ENCODE assay signal across 8 cellular contexts in the genomic region with DNA sequence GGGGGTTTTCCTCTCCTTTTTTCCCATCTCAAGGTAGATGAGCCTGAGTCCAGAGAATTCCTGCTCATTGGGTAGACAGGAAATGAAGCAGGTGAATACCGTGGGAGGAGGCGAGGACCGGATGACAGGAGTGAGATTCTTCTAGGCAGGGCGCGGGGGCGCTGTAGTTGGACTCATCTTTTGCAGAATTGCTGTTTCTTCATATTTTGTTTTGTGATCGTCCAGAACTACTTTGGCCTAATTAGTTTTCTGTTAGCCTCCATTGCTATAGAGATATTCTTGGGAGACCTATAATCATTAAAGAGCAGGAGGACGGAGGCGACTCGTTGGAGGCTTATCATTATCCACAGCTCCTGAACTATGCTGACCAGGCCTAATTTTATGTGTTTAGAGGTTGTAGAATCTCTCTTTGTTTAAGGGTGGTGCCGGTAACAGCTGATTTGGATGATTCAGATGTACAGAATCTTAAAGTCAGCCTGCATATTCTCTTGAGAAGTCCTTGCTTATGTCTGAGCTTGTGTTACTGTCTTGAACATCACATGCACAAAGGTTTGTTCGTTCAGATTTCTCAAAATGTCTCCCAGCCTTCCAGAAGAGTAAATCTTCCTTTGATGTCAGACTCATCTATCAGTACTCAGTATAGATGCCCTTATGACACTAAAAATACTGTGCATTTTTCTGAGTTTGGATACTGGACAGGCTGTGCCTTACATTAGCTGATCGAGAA. TPM values are rescaled to one million over a fixed set of nuclear protein-coding genes. Genes with fewer than 3 reads are reported as not detected.
A peak's percentile ranks its signal among the peaks of the same experiment; 100 is the strongest.
DNase-seq lines count a peak whose midpoint lies in the region; ATAC-seq and TF ChIP-seq lines count a peak whose summit lies in the region.

No MANE protein-coding gene starts in this region.

- no peaks in the 10 kb centered on the region for H3K27me3 ChIP-seq in A673 (replicated peaks; ENCODE audit: insufficient read depth, low read depth, low read length, poor library complexity)
- no peaks in the 10 kb centered on the region for H3K27me3 ChIP-seq in cardiac muscle cell
- H3K27me3 ChIP-seq in neutrophil = no peaks in the 10 kb centered on the region

- BruUV-seq in A673 (replicated peaks; lab: Mats Ljungman, UMichigan) = no TSS peak

- CTCF ChIA-PET in A673 (lab: Charles Lee) = no interaction called here

- peaks cover 4% of the 10 kb centered on the region for H3K36me3 ChIP-seq in A673 (ENCODE audit: insufficient read depth, low read length, poor library complexity, severe bottlenecking)
- H3K36me3 ChIP-seq in cardiac muscle cell = no peaks in the 10 kb centered on the region
- H3K36me3 ChIP-seq in neutrophil = peaks cover 38% of the 10 kb centered on the region

- H3K9me3 ChIP-seq in A673 (ENCODE audit: low read depth, low read length, poor library complexity, severe bottlenecking) = no peaks in the 10 kb centered on the region
- no peaks in the 10 kb centered on the region for H3K9me3 ChIP-seq in cardiac muscle cell (ENCODE audit: low read depth)
- H3K9me3 ChIP-seq in neutrophil = no peaks in the 10 kb centered on the region

- H3K4me3 ChIP-seq in A673 (ENCODE audit: low read depth, low read length, poor library complexity, severe bottlenecking) = peak overlapping the region; percentile 59
- peak overlapping the region; percentile 37 for H3K4me3 ChIP-seq in cardiac muscle cell
- peak overlapping the region; percentile 87 to 90 for H3K4me3 ChIP-seq in neutrophil (ENCODE audit: low read depth in 1 of 2, low read length in 1 of 2)

- H3K4me3 Mint-ChIP-seq in activated naive CD8-positive, alpha-beta T cell treated with anti-CD3 and anti-CD28 coated beads, Interleukin-2, amount 50 U/mL, for 24 hours = peak overlapping the region; percentile 88

- ATAC-seq in activated naive CD8-positive, alpha-beta T cell treated with anti-CD3 and anti-CD28 coated beads, Interleukin-2, amount 50 U/mL, for 24 hours = no peak
- ATAC-seq in HG02884 (IDR thresholded peaks at IDR 0.05; ENCODE audit: unreplicated experiment) = no peak
- ATAC-seq in GM19455 (IDR thresholded peaks at IDR 0.05; ENCODE audit: unreplicated experiment) = no peak

- POLR2A ChIA-PET in A673 (lab: Charles Lee; ENCODE audit: low non-redundant PET) = interaction anchor here (0.6 kb wide), 1 partner anchor 1546 kb away, joined by 10 read pairs; no protein-coding TSS in a partner anchor

- H3K27ac Mint-ChIP-seq in activated naive CD8-positive, alpha-beta T cell treated with anti-CD3 and anti-CD28 coated beads, Interleukin-2, amount 50 U/mL, for 24 hours = peak overlapping the region; percentile 91

- H3K9me3 Mint-ChIP-seq in activated naive CD8-positive, alpha-beta T cell treated with anti-CD3 and anti-CD28 coated beads, Interleukin-2, amount 50 U/mL, for 24 hours = no peaks in the 10 kb centered on the region

- peaks cover 48% of the 10 kb centered on the region for H3K4me1 Mint-ChIP-seq in activated naive CD8-positive, alpha-beta T cell treated with anti-CD3 and anti-CD28 coated beads, Interleukin-2, amount 50 U/mL, for 24 hours

- H3K4me1 ChIP-seq in A673 (ENCODE audit: insufficient read depth, low read length, poor library complexity, severe bottlenecking) (peaks cover 17% of the 10 kb centered on the region), cardiac muscle cell (ENCODE audit: low read depth) (peaks cover 9% of the 10 kb centered on the region), neutrophil (ENCODE audit: control insufficient read depth in 1 of 2, insufficient read depth in 1 of 2, low read depth in 1 of 2, low read length in 1 of 2) (peaks cover 60 to 61% of the 10 kb centered on the region in 2 experiments)

- H3K36me3 Mint-ChIP-seq in activated naive CD8-positive, alpha-beta T cell treated with anti-CD3 and anti-CD28 coated beads, Interleukin-2, amount 50 U/mL, for 24 hours (ENCODE audit: low read depth) = no peaks in the 10 kb centered on the region

- intact Hi-C loops in A673 (cut with micrococcal nuclease; ENCODE audit: unreplicated experiment) = no loop called here

- TF ChIP-seq CTCF in A673 (conservative IDR thresholded peaks at IDR 0.05; ENCODE audit: low read depth, low read length) = peak; percentile 43
- peak; percentile 64 for TF ChIP-seq CTCF in GM12872 (IDR thresholded peaks at IDR 0.05; ENCODE audit: insufficient read depth, low read depth, low read length)
- peak; percentile 47 for TF ChIP-seq CTCF in cardiac muscle cell (IDR thresholded peaks at IDR 0.05; ENCODE audit: low read depth, low read length)
- no peak for TF ChIP-seq CTCF in neutrophil (IDR thresholded peaks at IDR 0.05)

- peaks cover 2% of the 10 kb centered on the region for H3K27me3 Mint-ChIP-seq in activated naive CD8-positive, alpha-beta T cell treated with anti-CD3 and anti-CD28 coated beads, Interleukin-2, amount 50 U/mL, for 24 hours

- DNase-seq in A673 (ENCODE audit: low spot score) (peak; percentile 37), NCI-H69 (lab: John Stamatoyannopoulos, UW) (peak; percentile 89), cardiac muscle cell (ENCODE audit: low read depth in 1 of 2, low spot score in 1 of 2) (peak; percentile 7 to 43)
- peak; percentile 50 for DNase-seq in activated naive CD8-positive, alpha-beta T cell treated with anti-CD3 and anti-CD28 coated beads, Interleukin-2, amount 50 U/mL, for 24 hours

- peak overlapping the region; percentile 74 for H3K27ac ChIP-seq in A673 (ENCODE audit: low read depth, low read length, poor library complexity, severe bottlenecking)
- H3K27ac ChIP-seq in cardiac muscle cell = peak overlapping the region; percentile 13
- peak overlapping the region; percentile 97 for H3K27ac ChIP-seq in neutrophil

RNA-seq across cellular contexts. Expression of a gene that starts 0.7 kb away (rescaled TPM):
- total RNA-seq in A673 (2021) = 50.3 and 54.6 TPM in 2 replicates
- total RNA-seq in cardiac muscle cell = 38.2 and 50.8 TPM in 2 replicates
- polyA plus RNA-seq in cardiac muscle cell = 43.0 and 44.6 TPM in 2 replicates

RNA-seq across cellular contexts. Expression of a gene that starts 36.4 kb away (rescaled TPM):
- total RNA-seq in A673 (2021) (16.6 and 19.9 TPM in 2 replicates), cardiac muscle cell (47.7 and 72.3 TPM in 2 replicates)
- 40.0 and 61.3 TPM in 2 replicates for polyA plus RNA-seq in cardiac muscle cell

Comparison
In these comparisons a context has a peak if more than half of its experiments do, and no peak if none do; other contexts are left out.
1. DNase-seq: peak in every context shown above with its lines; median percentile 89 in NCI-H69; 50 in activated naive CD8-positive, alpha-beta T cell treated with anti-CD3 and anti-CD28 coated beads, Interleukin-2, amount 50 U/mL, for 24 hours; 37 in A673; 25 in cardiac muscle cell.
2. H3K27ac ChIP-seq: peak in every context shown above with its lines; median percentile 97 in neutrophil; 74 in A673; 13 in cardiac muscle cell.
3. H3K4me3 ChIP-seq: peak in every context shown above with its lines; median percentile 88 in neutrophil; 59 in A673; 37 in cardiac muscle cell.